ENCODE assay signal across 23 cellular contexts in the genomic region with DNA sequence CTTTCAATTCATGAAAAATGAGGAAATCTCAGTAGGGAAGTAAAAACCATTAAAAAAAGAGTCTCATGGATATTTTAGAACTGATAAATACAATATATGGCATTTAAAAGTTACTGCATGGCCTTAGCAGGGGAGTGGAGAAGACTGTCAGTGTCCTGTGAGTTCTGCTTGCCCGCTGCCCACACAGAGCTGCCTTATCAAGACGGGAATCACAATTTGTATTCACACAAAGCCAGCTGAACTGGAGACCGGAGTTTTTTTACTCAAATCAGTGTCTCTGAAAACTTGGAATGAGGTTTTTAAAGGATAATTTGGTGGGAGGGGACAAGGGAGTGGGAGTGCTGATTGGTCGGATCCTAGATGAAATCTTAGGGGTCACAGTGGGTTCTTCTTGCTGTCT.
"Had no signal": no experiment of that assay in that cellular context is flagged by ENCODE, and none has a peak within 500 bp of the region (broad histone marks: within the 10 kb centered on the region; RNA-seq: fewer than 3 reads in every experiment).

No MANE protein-coding gene starts in this region.

- H3K4me1 Mint-ChIP-seq: activated CD4-positive, alpha-beta memory T cell treated with anti-CD3 and anti-CD28 coated beads, Interleukin-2, amount 10 ng/mL, durations not matched to agents 7 days and 5 days; activated CD4-positive, alpha-beta T cell treated with anti-CD3 and anti-CD28 coated beads, Interleukin-2, amount 10 ng/mL, durations not matched to agents 7 days and 5 days had no signal

- H3K27me3 ChIP-seq: breast epithelium had no signal

- DNase-seq: activated CD4-positive, alpha-beta memory T cell treated with anti-CD3 and anti-CD28 coated beads, Interleukin-2, amount 10 ng/mL, durations not matched to agents 7 days and 5 days; activated CD4-positive, alpha-beta T cell treated with anti-CD3 and anti-CD28 coated beads, Interleukin-2, amount 10 ng/mL, durations not matched to agents 7 days and 5 days; activated CD4-positive, CD25-positive, alpha-beta regulatory T cell; activated gamma-delta T cell; activated naive CD4-positive, alpha-beta T cell treated with anti-CD3 and anti-CD28 coated beads for 36 hours; activated T-cell treated with anti-CD3 and anti-CD28 coated beads for 4 hours; activated T-cell treated with anti-CD3 and anti-CD28 coated beads, Interleukin-2, amount 50 U/mL, for 48 hours; caudate nucleus; NCI-H1092; NCI-H1417; NCI-H1930; NCI-H2171; NCI-H774; SIG-M5; T-cell; T-helper 2 cell; T1000 had no signal

- H3K4me3 Mint-ChIP-seq: activated CD4-positive, alpha-beta memory T cell treated with anti-CD3 and anti-CD28 coated beads, Interleukin-2, amount 10 ng/mL, durations not matched to agents 7 days and 5 days; activated CD4-positive, alpha-beta T cell treated with anti-CD3 and anti-CD28 coated beads, Interleukin-2, amount 10 ng/mL, durations not matched to agents 7 days and 5 days; activated naive CD4-positive, alpha-beta T cell treated with anti-CD3 and anti-CD28 coated beads for 36 hours; activated naive CD8-positive, alpha-beta T cell; activated T-helper 17 cell treated with anti-CD3 and anti-CD28 coated beads, Interleukin-2, amount 50 U/mL, for 72 hours; T-cell had no signal

- H3K27ac ChIP-seq: breast epithelium, KMS-11, SK-N-MC, VCaP had no signal

- H3K27me3 Mint-ChIP-seq: activated CD4-positive, alpha-beta memory T cell treated with anti-CD3 and anti-CD28 coated beads, Interleukin-2, amount 10 ng/mL, durations not matched to agents 7 days and 5 days; activated CD4-positive, alpha-beta T cell treated with anti-CD3 and anti-CD28 coated beads, Interleukin-2, amount 10 ng/mL, durations not matched to agents 7 days and 5 days; activated naive CD8-positive, alpha-beta T cell; activated T-helper 17 cell treated with anti-CD3 and anti-CD28 coated beads, Interleukin-2, amount 50 U/mL, for 72 hours; T-cell had no signal

- ATAC-seq: activated T-helper 17 cell treated with anti-CD3 and anti-CD28 coated beads, Interleukin-2, amount 50 U/mL, for 72 hours; T-cell had no signal

- H3K4me1 ChIP-seq: breast epithelium had no signal

- H3K36me3 ChIP-seq: breast epithelium had no signal

- H3K4me3 ChIP-seq: SK-N-MC had no signal

- H3K27ac Mint-ChIP-seq: activated CD4-positive, alpha-beta memory T cell treated with anti-CD3 and anti-CD28 coated beads, Interleukin-2, amount 10 ng/mL, durations not matched to agents 7 days and 5 days; activated CD4-positive, alpha-beta T cell treated with anti-CD3 and anti-CD28 coated beads, Interleukin-2, amount 10 ng/mL, durations not matched to agents 7 days and 5 days; activated naive CD4-positive, alpha-beta T cell treated with anti-CD3 and anti-CD28 coated beads for 36 hours; activated naive CD8-positive, alpha-beta T cell; activated T-helper 17 cell treated with anti-CD3 and anti-CD28 coated beads, Interleukin-2, amount 50 U/mL, for 72 hours; T-cell had no signal
